In genomic region chrX:15359701-15360100, GRCh38 we compare ENCODE assay signal across 27 cellular contexts. TPM values are rescaled to one million over a fixed set of nuclear protein-coding genes. Genes with fewer than 3 reads are reported as not detected.
"Had no signal": no experiment of that assay in that cellular context is flagged by ENCODE, and none has a peak within 500 bp of the region (broad histone marks: within the 10 kb centered on the region; RNA-seq: fewer than 3 reads in every experiment).

No MANE protein-coding gene starts in this region.

- H3K27me3 ChIP-seq: esophagus squamous epithelium, hepatocyte, right lobe of liver, testis, tibial nerve, upper lobe of right lung, vagina had no signal

- H3K9me3 ChIP-seq: esophagus squamous epithelium, left ventricle myocardium inferior, psoas muscle, right lobe of liver, testis, tibial nerve, upper lobe of right lung, vagina had no signal

- H3K36me3 ChIP-seq: esophagus squamous epithelium, right lobe of liver, spleen, tibial nerve, upper lobe of right lung, vagina had no signal

- FAIRE-seq: colon, kidney had no signal

- H3K79me2 ChIP-seq: hepatocyte had no signal

- H2AFZ ChIP-seq: hepatocyte had no signal

- H3K4me3 ChIP-seq: esophagus squamous epithelium, hepatocyte, left ventricle myocardium inferior, lung, psoas muscle, right lobe of liver, spleen, testis, tibial nerve, upper lobe of right lung, vagina had no signal

- DNase-seq: esophagus squamous epithelium; foreskin melanocyte; head of caudate nucleus; kidney; left cardiac atrium; left ventricle myocardium inferior; mesenchymal stem cell; midbrain; naive B cell; nephron progenitor cell; psoas muscle; retina; right lobe of liver; spleen; stimulated activated CD4-positive, alpha-beta T cell treated with anti-CD3 and anti-CD28 coated beads, Interleukin-15, amount 100 ng/mL, for 24 hours; stimulated activated CD4-positive, alpha-beta T cell treated with anti-CD3 and anti-CD28 coated beads, Interleukin-1b, Interleukin-23, amount 100 ng/mL, for 48 hours; stimulated activated CD4-positive, alpha-beta T cell treated with anti-CD3 and anti-CD28 coated beads, Interleukin-4, amount 100 ng/mL, for 24 hours; testis; upper lobe of right lung had no signal

- ATAC-seq: left cardiac atrium; psoas muscle; right lobe of liver; stimulated activated memory B cell treated with anti-CD40 and anti-IgM and Interleukin-4, amounts not matched to agents 10 μg/mL and 1 μg/mL and 100 μg/mL, for 72 hours; upper lobe of right lung had no signal

- H3K27ac ChIP-seq: esophagus squamous epithelium, hepatocyte, left ventricle myocardium inferior, psoas muscle, right lobe of liver, spleen, testis, tibial nerve, upper lobe of right lung, vagina had no signal

- H3K4me1 ChIP-seq: esophagus squamous epithelium, left ventricle myocardium inferior, psoas muscle, right lobe of liver, spleen, testis, tibial nerve, upper lobe of right lung, vagina had no signal

- H3K4me2 ChIP-seq: hepatocyte had no signal

RNA-seq across cellular contexts. Expression of gene VEGFD, which starts 24.5 kb away (rescaled TPM):
- total RNA-seq: epithelial cell of proximal tubule had no signal

RNA-seq across cellular contexts. Expression of gene ASB11, which starts 44.3 kb away (rescaled TPM):
- total RNA-seq: epithelial cell of proximal tubule, esophagus squamous epithelium, omental fat pad, right lobe of liver, spleen, testis, tibial nerve, vagina had no signal
- polyA plus RNA-seq: hepatocyte, spleen had no signal
